In the genomic region with DNA sequence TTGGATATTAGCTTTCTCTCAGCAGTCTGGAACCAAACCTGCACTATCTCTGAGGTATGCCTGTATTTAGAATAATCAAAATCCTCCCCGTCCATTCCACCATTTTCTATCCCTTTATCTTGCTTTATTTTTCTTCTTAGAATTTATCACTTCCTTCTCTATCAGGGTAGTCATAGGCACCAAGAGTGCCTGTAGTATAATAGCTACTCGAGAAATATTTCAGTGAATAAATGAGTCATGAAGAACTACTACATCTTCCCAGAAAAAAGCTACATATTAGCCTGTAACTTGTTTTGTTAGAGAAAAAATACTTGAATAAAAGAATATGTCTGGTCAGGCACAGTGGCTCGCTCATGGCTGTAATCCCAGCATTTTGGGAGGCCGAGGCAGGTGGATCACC, we compare ENCODE assay signal across 17 cellular contexts. TPM values are rescaled to one million over a fixed set of nuclear protein-coding genes. Genes with fewer than 3 reads are reported as not detected.
"Had no signal": no experiment of that assay in that cellular context is flagged by ENCODE, and none has a peak within 500 bp of the region (broad histone marks: within the 10 kb centered on the region; RNA-seq: fewer than 3 reads in every experiment).

No MANE protein-coding gene starts in this region.

- H3K4me3 ChIP-seq: adrenal gland, body of pancreas, coronary artery, esophagus muscularis mucosa, prostate gland, right lobe of liver had no signal

- H3K36me3 ChIP-seq: adrenal gland, esophagus muscularis mucosa, prostate gland, right lobe of liver had no signal

- H3K27ac ChIP-seq: adrenal gland, body of pancreas, coronary artery, esophagus muscularis mucosa, prostate gland, right lobe of liver had no signal

- DNase-seq: activated CD4-positive, alpha-beta T cell treated with anti-CD3 and anti-CD28 coated beads for 48 hours; activated CD8-positive, alpha-beta memory T cell treated with anti-CD3 and anti-CD28 coated beads, Interleukin-2, amount 50 U/mL, for 4 hours; activated CD8-positive, alpha-beta T cell treated with anti-CD3 and anti-CD28 coated beads, Interleukin-2, amount 10 ng/mL, durations not matched to agents 7 days and 5 days; activated effector memory CD4-positive, alpha-beta T cell treated with anti-CD3 and anti-CD28 coated beads, Interleukin-2, amount 50 U/mL, for 16 hours; activated T-cell treated with anti-CD3 and anti-CD28 coated beads, Interleukin-2, amount 50 U/mL, for 48 hours; adrenal gland; body of pancreas; central memory CD4-positive, alpha-beta T cell; head of caudate nucleus; occipital lobe; right lobe of liver had no signal

- H3K9me3 ChIP-seq: adrenal gland, body of pancreas, esophagus muscularis mucosa, prostate gland, right lobe of liver had no signal

- H3K27me3 ChIP-seq: adrenal gland, body of pancreas, right lobe of liver had no signal

- ATAC-seq: activated CD8-positive, alpha-beta T cell treated with anti-CD3 and anti-CD28 coated beads, Interleukin-2, amount 10 ng/mL, durations not matched to agents 7 days and 5 days; body of pancreas; right lobe of liver; WTC11 had no signal

- H3K4me1 ChIP-seq: adrenal gland, prostate gland, right lobe of liver had no signal

- FAIRE-seq: frontal cortex had no signal

RNA-seq across cellular contexts. Expression of gene SLC2A14, which starts 4.3 kb away (rescaled TPM):
- total RNA-seq: occipital lobe had no signal
- polyA plus RNA-seq: liver had no signal
